Comparison of ENCODE assay signal across 21 cellular contexts in the genomic region with DNA sequence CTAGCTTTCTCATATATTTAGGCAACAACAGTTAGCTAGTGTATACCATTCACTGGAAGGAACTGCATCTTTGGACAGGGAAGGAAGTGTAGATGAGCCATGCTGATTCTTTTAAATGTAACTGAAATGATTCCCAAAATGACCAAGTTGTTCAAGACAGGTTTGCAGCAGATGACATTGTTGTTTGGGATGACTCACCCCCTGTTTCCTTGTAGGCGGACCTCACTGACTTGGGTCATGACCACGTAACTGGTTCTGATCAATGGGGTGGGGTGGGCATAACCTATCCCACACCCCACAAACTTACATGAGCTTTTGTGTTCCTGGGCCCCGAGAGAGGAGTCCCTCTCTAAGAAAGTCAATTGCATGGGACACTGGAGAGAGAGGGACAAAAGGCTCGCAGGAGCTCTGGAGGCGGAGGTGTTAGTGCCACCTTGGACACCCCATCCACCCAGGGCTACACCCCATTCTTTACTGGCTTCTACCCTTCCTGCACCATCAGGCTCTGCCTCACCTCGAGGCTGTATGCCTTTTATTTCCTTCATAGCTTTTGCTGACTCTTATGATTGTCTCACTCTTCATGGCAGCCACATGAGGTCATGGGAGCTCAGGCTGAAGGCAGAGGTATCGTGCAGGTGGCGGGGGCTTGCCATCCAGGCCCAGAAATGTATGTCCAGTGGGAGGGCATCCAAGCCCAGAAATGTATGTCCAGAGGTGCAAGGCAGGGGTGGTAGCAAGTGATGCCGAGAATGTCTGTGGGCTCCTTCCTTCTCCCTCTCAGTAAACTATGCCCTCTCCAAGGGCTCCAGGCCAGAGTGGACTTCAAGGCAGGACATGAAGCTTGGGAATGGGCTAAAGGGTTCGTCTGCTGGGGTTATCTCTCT.
DNase-seq lines count a peak whose midpoint lies in the region; ATAC-seq and TF ChIP-seq lines count a peak whose summit lies in the region.
"Had no signal": no experiment of that assay in that cellular context is flagged by ENCODE, and none has a peak within 500 bp of the region (broad histone marks: within the 10 kb centered on the region; RNA-seq: fewer than 3 reads in every experiment).

No MANE protein-coding gene starts in this region.

- no peak overlapping the region for H2AK9ac ChIP-seq in IMR-90 (replicated peaks; ENCODE audit: low read depth, low read length, poor library complexity)

- no peak overlapping the region for H3K56ac ChIP-seq in IMR-90 (ENCODE audit: extremely low read depth, insufficient read depth, low read length)

- no peak overlapping the region for H3K18ac ChIP-seq in IMR-90 (ENCODE audit: low read depth, low read length)

- no peak overlapping the region for H3K4me2 ChIP-seq in IMR-90 (ENCODE audit: low read depth, low read length)
- H3K4me2 ChIP-seq in fibroblast of lung (ENCODE audit: extremely low read depth, insufficient read depth, low read length): peak overlapping the region; percentile 32
- no peak overlapping the region for H3K4me2 ChIP-seq in osteoblast (ENCODE audit: insufficient read depth, low read length)
- H3K4me2 ChIP-seq: KMS-11 had no signal

- peak; percentile 54 for ATAC-seq in IMR-90 (ENCODE audit: low read depth)
- ATAC-seq in GM21737 (IDR thresholded peaks at IDR 0.05; ENCODE audit: unreplicated experiment): no peak
- no peak for ATAC-seq in GM19463 (IDR thresholded peaks at IDR 0.05; ENCODE audit: unreplicated experiment)
- ATAC-seq: activated T-cell treated with anti-CD3 and anti-CD28 coated beads, Interleukin-2, amount 50 U/mL, for 72 hours; heart right ventricle had no signal

- H3K4ac ChIP-seq in IMR-90 (ENCODE audit: low read depth, low read length): no peak overlapping the region; the same call in 1 of the 2 replicates

- TF ChIP-seq RAD21 in IMR-90 (IDR thresholded peaks at IDR 0.05; ENCODE audit: low read length): no peak

- TF ChIP-seq CTCF in IMR-90 (conservative IDR thresholded peaks at IDR 0.05; ENCODE audit: low read depth, low read length) (no peak), fibroblast of lung (conservative IDR thresholded peaks at IDR 0.05 in 1 of 2, IDR thresholded peaks at IDR 0.05 in 1 of 2; ENCODE audit: low read depth in 1 of 2, low read length in 2 of 2) (no peak), osteoblast (IDR thresholded peaks at IDR 0.05; ENCODE audit: extremely low read depth, low read depth, low read length) (no peak)

- H3K4me1 ChIP-seq in IMR-90 (ENCODE audit: control insufficient read depth, insufficient read depth, low read length) (peaks cover 10% of the 10 kb centered on the region; the same call in 1 of the 2 replicates), fibroblast of lung (ENCODE audit: control insufficient read depth, extremely low read depth, insufficient read depth, low read length) (peaks cover 7% of the 10 kb centered on the region), osteoblast (ENCODE audit: insufficient read depth, low read length) (no peaks in the 10 kb centered on the region)
- H3K4me1 ChIP-seq: heart right ventricle had no signal

- peak; percentile 47 for DNase-seq in EH (ENCODE audit: low read depth)
- DNase-seq in IMR-90: peak; percentile 67
- peak in 1 of 2 donors; percentile 79 for DNase-seq in fibroblast of lung (ENCODE audit: low read depth in 2 of 2)
- DNase-seq in osteoblast (ENCODE audit: insufficient read length, low spot score, missing footprints): peak; percentile 73
- no peak for DNase-seq in epidermal melanocyte (ENCODE audit: insufficient read length, low spot score)
- DNase-seq in caudate nucleus (lab: John Stamatoyannopoulos, UW): no peak
- DNase-seq: activated B cell treated with CpG ODN at 0.5 μM for 24 hours; activated CD8-positive, alpha-beta memory T cell treated with anti-CD3 and anti-CD28 coated beads for 24 hours; activated naive CD8-positive, alpha-beta T cell treated with anti-CD3 and anti-CD28 coated beads for 36 hours; activated T-cell treated with anti-CD3 and anti-CD28 coated beads, Interleukin-2, amount 50 U/mL, for 72 hours; heart right ventricle; immature natural killer cell; naive B cell; NCI-H1105; stimulated activated CD8-positive, alpha-beta memory T cell treated with anti-CD3 and anti-CD28 coated beads, Interleukin-4, amount 100 ng/mL, for 48 hours; substantia nigra had no signal

- H3K27ac ChIP-seq in IMR-90 (ENCODE audit: insufficient read depth, low read length) (no peak overlapping the region), fibroblast of lung (ENCODE audit: insufficient read depth, low read length) (no peak overlapping the region), osteoblast (ENCODE audit: low read depth, low read length) (no peak overlapping the region), caudate nucleus (ENCODE audit: low read depth, low read length) (no peak overlapping the region)
- H3K27ac ChIP-seq: heart right ventricle, HL-60, KMS-11 had no signal

- no peak overlapping the region for H3K9ac ChIP-seq in IMR-90 (ENCODE audit: low read depth, low read length)
- H3K9ac ChIP-seq in fibroblast of lung (ENCODE audit: insufficient read depth, low read length): no peak overlapping the region
- H3K9ac ChIP-seq: KMS-11 had no signal

- no peaks in the 10 kb centered on the region for H3K36me3 ChIP-seq in IMR-90 (ENCODE audit: control insufficient read depth, insufficient read depth, low read length)
- H3K36me3 ChIP-seq in fibroblast of lung (ENCODE audit: control insufficient read depth, insufficient read depth, low read length): no peaks in the 10 kb centered on the region
- no peaks in the 10 kb centered on the region for H3K36me3 ChIP-seq in osteoblast (ENCODE audit: insufficient read depth, low read length)
- H3K36me3 ChIP-seq: heart right ventricle, uterus had no signal

- CTCF ChIA-PET in IMR-90 (lab: Yijun Ruan, JAX): no interaction called here

- no peak overlapping the region for H2BK15ac ChIP-seq in IMR-90 (ENCODE audit: low read depth, low read length)

- H3K4me3 ChIP-seq in IMR-90 (ENCODE audit: insufficient read depth, low read depth, low read length) (no peak overlapping the region), fibroblast of lung (replicated peaks in 1 of 4; ENCODE audit: control extremely low read depth in 1 of 4, insufficient read depth in 1 of 4, low read depth in 3 of 4, low read length in 4 of 4) (no peak overlapping the region), osteoblast (ENCODE audit: insufficient read depth, low read length) (no peak overlapping the region)
- H3K4me3 ChIP-seq: heart right ventricle, uterus had no signal

- H2AFZ ChIP-seq in IMR-90 (replicated peaks; ENCODE audit: low read length, poor library complexity) (peak overlapping the region; percentile 3), fibroblast of lung (ENCODE audit: low read length) (no peak overlapping the region), osteoblast (ENCODE audit: low read length) (peak overlapping the region; percentile 0)

- no peaks in the 10 kb centered on the region for H3K79me1 ChIP-seq in IMR-90 (ENCODE audit: low read depth in 1 of 2, low read length in 2 of 2)

- H2BK120ac ChIP-seq in IMR-90 (ENCODE audit: low read depth, low read length): peak overlapping the region; percentile 42; the same call in 1 of the 2 replicates

- H2AK5ac ChIP-seq in IMR-90 (ENCODE audit: low read depth, low read length): peak overlapping the region; percentile 61; the same call in 1 of the 2 replicates

- H3K27me3 ChIP-seq in IMR-90 (ENCODE audit: control insufficient read depth, insufficient read depth, low read length) (no peaks in the 10 kb centered on the region), fibroblast of lung (ENCODE audit: control insufficient read depth, insufficient read depth, low read length) (no peaks in the 10 kb centered on the region), osteoblast (ENCODE audit: insufficient read depth, low read length) (no peaks in the 10 kb centered on the region)
- H3K27me3 ChIP-seq: uterus had no signal

- no TSS peak for BruUV-seq in IMR-90 (replicated peaks; lab: Mats Ljungman, UMichigan)

- H3K79me2 ChIP-seq in fibroblast of lung (ENCODE audit: control insufficient read depth, insufficient read depth, low read length) (no peaks in the 10 kb centered on the region), osteoblast (ENCODE audit: insufficient read depth, low read length) (no peaks in the 10 kb centered on the region)

- 0 out of 2 replicates have a peak, but pooled peaks cover 2% of the 10 kb centered on the region for H3K9me1 ChIP-seq in IMR-90 (ENCODE audit: insufficient read depth, low read length)

- WGBS in IMR-90 (ENCODE audit: extremely low coverage in 2 of 2, insufficient read length in 1 of 2), 2 experiments: 100% methylated on average over 1 of the region's 10 CpGs; no CpG with 5 or more reads in 1 of the 2 experiments

- no peak overlapping the region for H4K8ac ChIP-seq in IMR-90 (ENCODE audit: low read depth in 2 of 2, low read length in 2 of 2)

- no peaks in the 10 kb centered on the region for H4K20me1 ChIP-seq in IMR-90 (ENCODE audit: insufficient read depth, low read length)
- no peaks in the 10 kb centered on the region for H4K20me1 ChIP-seq in fibroblast of lung (ENCODE audit: control insufficient read depth, extremely low read depth, insufficient read depth, low read length)
- H4K20me1 ChIP-seq in osteoblast (ENCODE audit: insufficient read depth, low read length): no peaks in the 10 kb centered on the region

- dilution Hi-C loops in IMR-90 (cut with HindIII; ENCODE audit: low sequenced_read_pairs, unreplicated experiment): no loop called here

- no peak overlapping the region for H2BK5ac ChIP-seq in IMR-90 (ENCODE audit: low read depth, low read length, poor library complexity, severe bottlenecking)

- POLR2A ChIA-PET in IMR-90 (lab: Charles Lee; ENCODE audit: unreplicated experiment): no interaction called here

- no peak overlapping the region; the same call in 1 of the 2 replicates for H2BK20ac ChIP-seq in IMR-90 (ENCODE audit: low read depth, low read length)

- peak overlapping the region; percentile 2; the same call in 1 of the 2 replicates for H3K23ac ChIP-seq in IMR-90 (ENCODE audit: low read depth, low read length)

- TF ChIP-seq POLR2A in IMR-90 (IDR thresholded peaks at IDR 0.05; ENCODE audit: low read depth, low read length): no peak

- peak overlapping the region; percentile 18; the same call in 1 of the 2 replicates for H3K14ac ChIP-seq in IMR-90 (replicated peaks; ENCODE audit: low read depth, low read length)

- H4K5ac ChIP-seq in IMR-90 (ENCODE audit: low read depth, low read length): no peak overlapping the region

- intact Hi-C loops in IMR-90 (cut with micrococcal nuclease): no loop called here

- H4K91ac ChIP-seq in IMR-90 (ENCODE audit: insufficient read depth, low read depth, low read length): no peak overlapping the region

- in situ Hi-C loops in IMR-90 (cut with MboI; ENCODE audit: low sequenced_read_pairs): loop anchor here (25.0 kb wide), 1 partner anchor 594 kb away; no protein-coding TSS in a partner anchor

- H3K9me3 ChIP-seq in IMR-90 (ENCODE audit: control insufficient read depth, insufficient read depth, low read length): no peaks in the 10 kb centered on the region
- H3K9me3 ChIP-seq in fibroblast of lung (ENCODE audit: control insufficient read depth, insufficient read depth, low read depth, low read length): no peaks in the 10 kb centered on the region
- no peaks in the 10 kb centered on the region for H3K9me3 ChIP-seq in osteoblast (ENCODE audit: low read depth, low read length)
- H3K9me3 ChIP-seq: uterus had no signal

TF ChIP-seq in IMR-90, 13 proteins besides CTCF, POLR2A, EP300 and RAD21 (continues in another document):
- TF ChIP-seq MXI1 (IDR thresholded peaks at IDR 0.05; ENCODE audit: borderline replicate concordance, low read depth, low read length): no peak

Comparison
In these comparisons a context has a peak if more than half of its experiments do, and no peak if none do; other contexts are left out.
1. DNase-seq: peak in EH (single experiment), IMR-90 (single experiment) and osteoblast (single experiment); none in epidermal melanocyte (single experiment) and caudate nucleus (0 of 61).